ENCODE assay signal across 8 cellular contexts in genomic region chr17:47189732-47190621, GRCh38.
DNase-seq lines count a peak whose midpoint lies in the region; ATAC-seq and TF ChIP-seq lines count a peak whose summit lies in the region.

No MANE protein-coding gene starts in this region.

- no peaks in the 10 kb centered on the region for H3K9me2 ChIP-seq in MM.1S (replicated peaks; ENCODE audit: insufficient read depth, low read length)

- peaks cover 12% of the 10 kb centered on the region for H3K36me3 Mint-ChIP-seq in nephron progenitor cell (ENCODE audit: low read depth)

- ATAC-seq in HG03439 (IDR thresholded peaks at IDR 0.05; ENCODE audit: unreplicated experiment) = no peak
- ATAC-seq in activated CD4-positive, CD25-positive, alpha-beta regulatory T cell treated with anti-CD3 and anti-CD28 coated beads, Interleukin-2, amount 50 U/mL, for 24 hours = no peak

- peak overlapping the region; percentile 92 for H3K27ac ChIP-seq in C4-2B
- H3K27ac ChIP-seq in MM.1S (ENCODE audit: low read length) = no peak overlapping the region
- H3K27ac ChIP-seq in duodenal mucosa (ENCODE audit: low read depth, low read length) = no peak overlapping the region

- no peaks in the 10 kb centered on the region for H4K20me1 ChIP-seq in MM.1S (ENCODE audit: insufficient read depth, low read length)

- H3K27me3 Mint-ChIP-seq in nephron progenitor cell (ENCODE audit: low read depth, poor library complexity) = peaks cover 8% of the 10 kb centered on the region

- no peak overlapping the region for H3K27ac Mint-ChIP-seq in nephron progenitor cell

- H3K9me3 Mint-ChIP-seq in nephron progenitor cell = peaks cover 22% of the 10 kb centered on the region

- peaks cover 11% of the 10 kb centered on the region for H3F3A ChIP-seq in MM.1S (ENCODE audit: insufficient read depth, low read length)

- peak overlapping the region; percentile 84 for H3K4me2 ChIP-seq in MM.1S (ENCODE audit: low read depth, low read length)

- no peak for DNase-seq in MM.1S
- no peak for DNase-seq in nephron progenitor cell
- DNase-seq in NCI-H526 (lab: John Stamatoyannopoulos, UW) = no peak
- DNase-seq in activated gamma-delta T cell treated with Interleukin-2 at 50 U/mL for 16 hours = no peak

- H3K27me3 ChIP-seq in MM.1S (replicated peaks; ENCODE audit: insufficient read depth, low read length) = no peaks in the 10 kb centered on the region
- H3K27me3 ChIP-seq in duodenal mucosa (ENCODE audit: control insufficient read depth in 1 of 2, insufficient read depth in 2 of 2, low read length in 2 of 2) = no peaks in the 10 kb centered on the region

- peaks cover 10% of the 10 kb centered on the region for H3K4me1 ChIP-seq in MM.1S (ENCODE audit: low read length)
- H3K4me1 ChIP-seq in duodenal mucosa (ENCODE audit: control insufficient read depth in 1 of 2, insufficient read depth in 2 of 2, low read length in 2 of 2) = peaks cover 7 to 29% of the 10 kb centered on the region in 2 donors

- H3K9me3 ChIP-seq in MM.1S (replicated peaks; ENCODE audit: insufficient read depth, low read length) = no peaks in the 10 kb centered on the region
- H3K9me3 ChIP-seq in duodenal mucosa (ENCODE audit: control insufficient read depth in 1 of 2, low read length in 2 of 2) = no peaks in the 10 kb centered on the region

- TF ChIP-seq CTCF in C4-2B (conservative IDR thresholded peaks at IDR 0.05) (no peak), MM.1S (IDR thresholded peaks at IDR 0.05; ENCODE audit: low read length) (no peak), nephron progenitor cell (IDR thresholded peaks at IDR 0.05) (no peak)

- peak overlapping the region; percentile 69 for H2AFZ ChIP-seq in MM.1S (ENCODE audit: low read length)

- peaks cover 41% of the 10 kb centered on the region for H3K79me2 ChIP-seq in MM.1S (ENCODE audit: low read length)

- peaks cover 48% of the 10 kb centered on the region for H3K4me1 Mint-ChIP-seq in nephron progenitor cell

- H3K36me3 ChIP-seq in MM.1S (replicated peaks; ENCODE audit: insufficient read depth, low read length) (0 out of 2 replicates have a peak, but pooled peaks cover 3% of the 10 kb centered on the region), duodenal mucosa (ENCODE audit: control insufficient read depth in 1 of 2, insufficient read depth in 2 of 2, low read length in 2 of 2) (no peaks in the 10 kb centered on the region)

- H3K4me3 Mint-ChIP-seq in nephron progenitor cell = peak overlapping the region; percentile 96

- H3K4me3 ChIP-seq in MM.1S (ENCODE audit: low read length) (peak overlapping the region; percentile 61), duodenal mucosa (ENCODE audit: low read depth in 1 of 2, low read length in 2 of 2) (peak overlapping the region; percentile 70 to 97)

- H3K9ac ChIP-seq in MM.1S (ENCODE audit: low read length) (peak overlapping the region; percentile 38; the same call in 1 of the 2 replicates), duodenal mucosa (ENCODE audit: low read depth in 1 of 2, low read length in 2 of 2) (peak overlapping the region; percentile 48 to 98)
